Comparison of ENCODE assay signal across 11 cellular contexts in the genomic region with DNA sequence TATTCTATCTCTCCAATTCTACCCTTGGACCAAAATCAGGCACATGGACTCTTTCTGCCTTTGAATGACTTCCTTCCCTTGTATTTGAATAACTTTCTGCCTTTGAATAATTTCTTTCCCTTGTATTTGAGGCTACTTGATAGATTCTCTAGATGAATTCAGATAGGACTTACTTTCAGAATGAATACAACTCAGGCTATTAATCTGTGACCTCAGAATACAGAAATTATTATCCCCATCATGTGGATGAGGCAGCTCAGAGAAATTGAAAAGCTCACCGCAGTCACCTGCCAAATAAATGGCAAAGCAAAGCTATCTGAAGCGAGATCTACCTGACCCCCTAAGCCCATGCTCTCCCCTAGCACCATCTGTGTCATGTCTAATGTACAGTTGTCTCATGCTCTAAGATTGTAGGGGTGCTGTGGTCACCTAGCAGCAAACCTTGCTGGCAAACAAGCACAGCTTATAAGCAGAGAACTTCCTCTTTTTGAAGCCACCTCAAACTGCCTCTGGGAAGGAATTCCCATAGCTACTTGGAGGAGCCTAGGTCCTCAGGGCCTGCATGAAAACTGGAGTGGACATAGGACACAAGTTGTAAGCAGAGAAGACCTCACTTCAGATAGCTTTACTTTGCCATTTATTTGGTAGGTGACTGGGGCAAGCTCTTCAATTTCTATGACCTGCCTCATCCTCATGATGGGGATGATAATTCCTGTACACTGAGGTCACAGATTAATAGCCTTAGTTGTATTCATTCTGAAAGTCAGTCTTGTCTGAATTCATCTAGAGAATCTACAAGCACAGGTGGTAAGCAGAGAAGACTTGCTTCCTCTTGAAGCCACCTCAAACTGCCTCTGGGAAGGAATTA.
DNase-seq lines count a peak whose midpoint lies in the region; ATAC-seq and TF ChIP-seq lines count a peak whose summit lies in the region.
"Had no signal": no experiment of that assay in that cellular context is flagged by ENCODE, and none has a peak within 500 bp of the region (broad histone marks: within the 10 kb centered on the region; RNA-seq: fewer than 3 reads in every experiment).

No MANE protein-coding gene starts in this region.

- ATAC-seq in GM18870 (IDR thresholded peaks at IDR 0.05; ENCODE audit: unreplicated experiment) (peak; percentile 85), HG02610 (IDR thresholded peaks at IDR 0.05; ENCODE audit: unreplicated experiment) (peak; percentile 89), HG03575 (IDR thresholded peaks at IDR 0.05; ENCODE audit: extremely low read depth, insufficient number of reproducible peaks, low FRiP score, unreplicated experiment) (peak; percentile 52), mucosa of descending colon (no peak)
- peak; percentile 21 for ATAC-seq in effector memory CD8-positive, alpha-beta T cell (replicated peaks)
- ATAC-seq: foreskin keratinocyte had no signal

- H3K9me3 Mint-ChIP-seq in effector memory CD8-positive, alpha-beta T cell, result peaks cover 0 to 5% of the 10 kb centered on the region in 2 donors

- no peaks in the 10 kb centered on the region for H3K36me3 ChIP-seq in mucosa of descending colon (ENCODE audit: low read depth)
- H3K36me3 ChIP-seq: neutrophil had no signal

- H3K4me1 ChIP-seq in mucosa of descending colon (ENCODE audit: low read depth), result no peaks in the 10 kb centered on the region

- intact Hi-C loops in mucosa of descending colon (cut with DNase I, micrococcal nuclease), result no loop called here

- TF ChIP-seq CTCF in mucosa of descending colon (IDR thresholded peaks at IDR 0.05), result no peak

- DNase-seq in effector memory CD8-positive, alpha-beta T cell, result no peak
- DNase-seq in cortex of kidney (lab: John Stamatoyannopoulos, UW) (no peak), hepatic stellate cell (ENCODE audit: low spot score) (no peak), mucosa of descending colon (no peak)
- no peak for DNase-seq in stimulated activated CD4-positive, alpha-beta T cell treated with anti-CD3 and anti-CD28 coated beads, Interleukin-1b, Interleukin-23, amount 100 ng/mL, for 48 hours
- DNase-seq: foreskin keratinocyte, SW 1271 had no signal

- peaks cover 3% of the 10 kb centered on the region for H3K36me3 Mint-ChIP-seq in effector memory CD8-positive, alpha-beta T cell (ENCODE audit: insufficient read depth)

- H3K9me3 ChIP-seq in mucosa of descending colon, result no peaks in the 10 kb centered on the region
- H3K9me3 ChIP-seq: neutrophil had no signal

- peak overlapping the region in 1 of 2 donors; percentile 6 for H3K4me3 Mint-ChIP-seq in effector memory CD8-positive, alpha-beta T cell

- H3K27ac Mint-ChIP-seq in effector memory CD8-positive, alpha-beta T cell, result peak overlapping the region in 1 of 2 donors; percentile 24

- H3K4me3 ChIP-seq in mucosa of descending colon, result no peak overlapping the region

- peaks cover 21 to 24% of the 10 kb centered on the region in 2 donors for H3K4me1 Mint-ChIP-seq in effector memory CD8-positive, alpha-beta T cell (ENCODE audit: low read depth in 2 of 2)

- H3K27me3 Mint-ChIP-seq in effector memory CD8-positive, alpha-beta T cell, result no peaks in the 10 kb centered on the region
